Comparison of ENCODE assay signal across 1 cellular context in genomic region chr18:35559867-35560266, GRCh38.
A peak's percentile ranks its signal among the peaks of the same experiment; 100 is the strongest.
TF ChIP-seq lines count a peak whose summit lies in the region.

No MANE protein-coding gene starts in this region.

TF ChIP-seq in HepG2, 621 proteins besides CTCF, POLR2A, EP300 and RAD21 (continued from another document):
- TF ChIP-seq CEBPB (IDR thresholded peaks at IDR 0.05; ENCODE audit: borderline replicate concordance, low read depth, low read length) = peak; percentile 78; the same call in 1 of the 2 replicates
- TF ChIP-seq CEBPG (CRISPR knock-in tag; IDR thresholded peaks at IDR 0.05) = peak; percentile 67
- no peak for TF ChIP-seq SOX6 (IDR thresholded peaks at IDR 0.05)
- TF ChIP-seq SOX6 (CRISPR knock-in tag; IDR thresholded peaks at IDR 0.05) = peak; percentile 22; the same call in 1 of the 2 replicates
- peak; percentile 57; the same call in 1 of the 2 replicates for TF ChIP-seq TCF7 (IDR thresholded peaks at IDR 0.05; ENCODE audit: low read depth)
